In genomic region chr6:140083375-140083774, GRCh38 we compare ENCODE assay signal across 28 cellular contexts.
DNase-seq lines count a peak whose midpoint lies in the region; ATAC-seq, FAIRE-seq and TF ChIP-seq lines count a peak whose summit lies in the region.
"Had no signal": no experiment of that assay in that cellular context is flagged by ENCODE, and none has a peak within 500 bp of the region (broad histone marks: within the 10 kb centered on the region; RNA-seq: fewer than 3 reads in every experiment).

No MANE protein-coding gene starts in this region.

- H3K36me3 Mint-ChIP-seq in Calu3 (ENCODE audit: insufficient read depth, unreplicated experiment) = no peaks in the 10 kb centered on the region
- peaks cover 3% of the 10 kb centered on the region for H3K36me3 Mint-ChIP-seq in mesothelial cell of epicardium
- no peaks in the 10 kb centered on the region for H3K36me3 Mint-ChIP-seq in CD4-positive, alpha-beta T cell (ENCODE audit: low read depth)
- no peaks in the 10 kb centered on the region for H3K36me3 Mint-ChIP-seq in activated CD8-positive, alpha-beta T cell treated with anti-CD3 and anti-CD28 coated beads for 36 hours (ENCODE audit: low read depth)
- H3K36me3 Mint-ChIP-seq: activated naive CD8-positive, alpha-beta T cell; stimulated activated naive B cell treated with anti-CD40 and anti-IgM and Interleukin-4, amounts not matched to agents 10 μg/mL and 1 μg/mL and 100 μg/mL, for 72 hours had no signal

- POLR2A ChIA-PET in CD4-positive, alpha-beta T cell (lab: Charles Lee) = no interaction called here
- POLR2A ChIA-PET in activated CD8-positive, alpha-beta T cell treated with anti-CD3 and anti-CD28 coated beads for 36 hours (lab: Charles Lee) = no interaction called here

- FAIRE-seq in colon (lab: Jason Lieb, UNC) = peak; percentile 62
- FAIRE-seq: HepG2, urothelium cell line had no signal

- no peak overlapping the region for H3K4me3 ChIP-seq in LNCaP clone FGC (ENCODE audit: low read depth, low read length)
- H3K4me3 ChIP-seq: right lobe of liver, suprapubic skin had no signal

- no peak for ATAC-seq in CD4-positive, alpha-beta T cell (ENCODE audit: poor library complexity)
- ATAC-seq in activated CD8-positive, alpha-beta T cell treated with anti-CD3 and anti-CD28 coated beads for 36 hours = no peak
- ATAC-seq: activated CD8-positive, alpha-beta T cell treated with anti-CD3 and anti-CD28 coated beads, Interleukin-2, amount 10 ng/mL, durations not matched to agents 7 days and 5 days; HepG2; SK-N-SH treated with all-trans-retinoic acid at 6 μM for 48 hours; stimulated activated naive B cell treated with anti-CD40 and anti-IgM and Interleukin-4, amounts not matched to agents 10 μg/mL and 1 μg/mL and 100 μg/mL, for 72 hours; T-helper 17 cell had no signal

- intact Hi-C loops in Calu3 (cut with micrococcal nuclease; ENCODE audit: unreplicated experiment) = no loop called here
- intact Hi-C loops in CD4-positive, alpha-beta T cell (cut with DNase I, micrococcal nuclease) = no loop called here
- intact Hi-C loops in activated CD8-positive, alpha-beta T cell treated with anti-CD3 and anti-CD28 coated beads for 36 hours (cut with micrococcal nuclease) = no loop called here

- H3K9me3 Mint-ChIP-seq in Calu3 (ENCODE audit: low read depth, unreplicated experiment) (no peaks in the 10 kb centered on the region), mesothelial cell of epicardium (peaks cover 3% of the 10 kb centered on the region)
- H3K9me3 Mint-ChIP-seq in CD4-positive, alpha-beta T cell = no peaks in the 10 kb centered on the region
- H3K9me3 Mint-ChIP-seq in activated CD8-positive, alpha-beta T cell treated with anti-CD3 and anti-CD28 coated beads for 36 hours = no peaks in the 10 kb centered on the region
- H3K9me3 Mint-ChIP-seq: dendritic cell treated with granulocyte-macrophage colony-stimulating factor and Interleukin-4, amounts not matched to agents 40 ng/mL and 50 ng/mL, for 4 days; endodermal cell; stimulated activated naive B cell treated with anti-CD40 and anti-IgM and Interleukin-4, amounts not matched to agents 10 μg/mL and 1 μg/mL and 100 μg/mL, for 72 hours had no signal

- H3K27me3 Mint-ChIP-seq in Calu3 (ENCODE audit: unreplicated experiment) = no peaks in the 10 kb centered on the region
- no peaks in the 10 kb centered on the region for H3K27me3 Mint-ChIP-seq in mesothelial cell of epicardium (ENCODE audit: low read depth)
- peaks cover 11% of the 10 kb centered on the region for H3K27me3 Mint-ChIP-seq in CD4-positive, alpha-beta T cell
- no peaks in the 10 kb centered on the region for H3K27me3 Mint-ChIP-seq in activated CD8-positive, alpha-beta T cell treated with anti-CD3 and anti-CD28 coated beads for 36 hours
- H3K27me3 Mint-ChIP-seq: dendritic cell treated with granulocyte-macrophage colony-stimulating factor and Interleukin-4, amounts not matched to agents 40 ng/mL and 50 ng/mL, for 4 days; stimulated activated naive B cell treated with anti-CD40 and anti-IgM and Interleukin-4, amounts not matched to agents 10 μg/mL and 1 μg/mL and 100 μg/mL, for 72 hours; T-helper 17 cell had no signal

- H3K27ac ChIP-seq in CD4-positive, alpha-beta T cell (ENCODE audit: low read depth, low read length) = no peak overlapping the region
- H3K27ac ChIP-seq: C4-2B, right lobe of liver, suprapubic skin had no signal

- peak; percentile 8 for DNase-seq in Calu3
- peak; percentile 62 for DNase-seq in LNCaP clone FGC (ENCODE audit: low read depth)
- DNase-seq in mesothelial cell of epicardium (ENCODE audit: low spot score in 2 of 2, unreplicated experiment in 2 of 2) = no peak
- no peak for DNase-seq in CD4-positive, alpha-beta T cell
- no peak for DNase-seq in activated CD8-positive, alpha-beta T cell treated with anti-CD3 and anti-CD28 coated beads for 36 hours
- DNase-seq in NCI-H2081 (lab: John Stamatoyannopoulos, UW) = no peak
- no peak for DNase-seq in HK-2 (ENCODE audit: unreplicated experiment)
- DNase-seq: activated CD4-positive, alpha-beta T cell treated with anti-CD3 and anti-CD28 coated beads for 1 hour; activated CD8-positive, alpha-beta T cell treated with anti-CD3 and anti-CD28 coated beads, Interleukin-2, amount 10 ng/mL, durations not matched to agents 7 days and 5 days; activated T-cell treated with anti-CD3 and anti-CD28 coated beads for 4 hours; aorta; central memory CD4-positive, alpha-beta T cell; endodermal cell; NCI-H1048; NCI-H1694 treated with DMSO at 0.1 percent for 48 hours; NCI-H2227 treated with DMSO at 0.1 percent for 48 hours; right lobe of liver; stimulated activated CD4-positive, alpha-beta T cell treated with anti-CD3 and anti-CD28 coated beads, Interleukin-4, amount 100 ng/mL, for 4 hours; stimulated activated naive B cell treated with anti-CD40 and anti-IgM and Interleukin-4, amounts not matched to agents 10 μg/mL and 1 μg/mL and 100 μg/mL, for 72 hours; T-helper 17 cell had no signal

- CTCF ChIA-PET in Calu3 (lab: Charles Lee) = no interaction called here
- CTCF ChIA-PET in CD4-positive, alpha-beta T cell (lab: Charles Lee) = no interaction called here
- CTCF ChIA-PET in activated CD8-positive, alpha-beta T cell treated with anti-CD3 and anti-CD28 coated beads for 36 hours (lab: Charles Lee) = no interaction called here

- H3K4me1 Mint-ChIP-seq in Calu3 (ENCODE audit: low read depth, unreplicated experiment) = peaks cover 12% of the 10 kb centered on the region
- H3K4me1 Mint-ChIP-seq in mesothelial cell of epicardium = peaks cover 48% of the 10 kb centered on the region
- no peaks in the 10 kb centered on the region for H3K4me1 Mint-ChIP-seq in CD4-positive, alpha-beta T cell (ENCODE audit: low read depth)
- no peaks in the 10 kb centered on the region for H3K4me1 Mint-ChIP-seq in activated CD8-positive, alpha-beta T cell treated with anti-CD3 and anti-CD28 coated beads for 36 hours (ENCODE audit: low read depth)
- H3K4me1 Mint-ChIP-seq: endodermal cell; stimulated activated naive B cell treated with anti-CD40 and anti-IgM and Interleukin-4, amounts not matched to agents 10 μg/mL and 1 μg/mL and 100 μg/mL, for 72 hours; T-helper 17 cell had no signal

- H3K4me3 Mint-ChIP-seq in Calu3 (ENCODE audit: low read depth, unreplicated experiment) (no peak overlapping the region), mesothelial cell of epicardium (no peak overlapping the region)
- no peak overlapping the region for H3K4me3 Mint-ChIP-seq in CD4-positive, alpha-beta T cell
- no peak overlapping the region for H3K4me3 Mint-ChIP-seq in activated CD8-positive, alpha-beta T cell treated with anti-CD3 and anti-CD28 coated beads for 36 hours
- H3K4me3 Mint-ChIP-seq: activated CD8-positive, alpha-beta T cell treated with anti-CD3 and anti-CD28 coated beads, Interleukin-2, amount 10 ng/mL, durations not matched to agents 7 days and 5 days; activated naive CD8-positive, alpha-beta T cell; dendritic cell treated with granulocyte-macrophage colony-stimulating factor and Interleukin-4, amounts not matched to agents 40 ng/mL and 50 ng/mL, for 4 days; endodermal cell; stimulated activated naive B cell treated with anti-CD40 and anti-IgM and Interleukin-4, amounts not matched to agents 10 μg/mL and 1 μg/mL and 100 μg/mL, for 72 hours; T-helper 17 cell had no signal

- BruUV-seq in Calu3 (replicated peaks; lab: Mats Ljungman, UMichigan) = no TSS peak

- TF ChIP-seq CTCF in Calu3 (IDR thresholded peaks at IDR 0.05; ENCODE audit: unreplicated experiment) (no peak), LNCaP clone FGC (IDR thresholded peaks at IDR 0.05; ENCODE audit: control insufficient read depth, extremely low read depth, insufficient read depth) (no peak), mesothelial cell of epicardium (IDR thresholded peaks at IDR 0.05; ENCODE audit: unreplicated experiment) (no peak)
- no peak for TF ChIP-seq CTCF in CD4-positive, alpha-beta T cell (IDR thresholded peaks at IDR 0.05)
- no peak for TF ChIP-seq CTCF in activated CD8-positive, alpha-beta T cell treated with anti-CD3 and anti-CD28 coated beads for 36 hours (IDR thresholded peaks at IDR 0.05)

- no peaks in the 10 kb centered on the region for H3K9me3 ChIP-seq in CD4-positive, alpha-beta T cell (ENCODE audit: control insufficient read depth, low read length)
- H3K9me3 ChIP-seq: right lobe of liver, suprapubic skin had no signal

- no peak overlapping the region for H3K27ac Mint-ChIP-seq in Calu3 (ENCODE audit: unreplicated experiment)
- peak overlapping the region; percentile 96 for H3K27ac Mint-ChIP-seq in mesothelial cell of epicardium
- no peak overlapping the region for H3K27ac Mint-ChIP-seq in CD4-positive, alpha-beta T cell
- H3K27ac Mint-ChIP-seq in activated CD8-positive, alpha-beta T cell treated with anti-CD3 and anti-CD28 coated beads for 36 hours = no peak overlapping the region
- H3K27ac Mint-ChIP-seq: activated CD8-positive, alpha-beta T cell treated with anti-CD3 and anti-CD28 coated beads, Interleukin-2, amount 10 ng/mL, durations not matched to agents 7 days and 5 days; activated naive CD8-positive, alpha-beta T cell; dendritic cell treated with granulocyte-macrophage colony-stimulating factor and Interleukin-4, amounts not matched to agents 40 ng/mL and 50 ng/mL, for 4 days; endodermal cell; stimulated activated naive B cell treated with anti-CD40 and anti-IgM and Interleukin-4, amounts not matched to agents 10 μg/mL and 1 μg/mL and 100 μg/mL, for 72 hours; T-helper 17 cell had no signal

- H3K27me3 ChIP-seq in CD4-positive, alpha-beta T cell (ENCODE audit: control insufficient read depth, insufficient read depth, low read length) = no peaks in the 10 kb centered on the region
- H3K27me3 ChIP-seq: right lobe of liver, suprapubic skin had no signal

Comparison
In these comparisons a context has a peak if more than half of its experiments do, and no peak if none do; other contexts are left out.
1. DNase-seq: peak in Calu3 (single experiment) and LNCaP clone FGC (single experiment); none in mesothelial cell of epicardium (0 of 2), CD4-positive, alpha-beta T cell (0 of 10), activated CD8-positive, alpha-beta T cell treated with anti-CD3 and anti-CD28 coated beads for 36 hours (single experiment), NCI-H2081 (0 of 2) and HK-2 (single experiment).